Comparison of ENCODE assay signal across 8 cellular contexts in genomic region chr17:2398655-2399571, GRCh38. TPM values are rescaled to one million over a fixed set of nuclear protein-coding genes. Genes with fewer than 3 reads are reported as not detected.
DNase-seq lines count a peak whose midpoint lies in the region; ATAC-seq and TF ChIP-seq lines count a peak whose summit lies in the region.

No MANE protein-coding gene starts in this region.

- peak overlapping the region; percentile 81 to 100 (median 96) for H3K4me3 Mint-ChIP-seq in naive thymus-derived CD8-positive, alpha-beta T cell

- H3K27me3 ChIP-seq in PC-3 (ENCODE audit: low read length) (no peaks in the 10 kb centered on the region), esophagus squamous epithelium (no peaks in the 10 kb centered on the region), tibial artery (no peaks in the 10 kb centered on the region)

- intact Hi-C loops in PC-3 (cut with micrococcal nuclease): no loop called here
- intact Hi-C loops in esophagus squamous epithelium (cut with DNase I): no loop called here
- intact Hi-C loops in tibial artery (cut with DNase I; ENCODE audit: low total_unique reads): no loop called here

- peaks cover 31 to 60% (median 52%) of the 10 kb centered on the region in 4 donors for H3K4me1 Mint-ChIP-seq in naive thymus-derived CD8-positive, alpha-beta T cell

- DNase-seq in SKM-1 treated with dmso at 0.1 percent for 144 hours (lab: John Stamatoyannopoulos, UW; ENCODE audit: unreplicated experiment) (peak; percentile 2), SKM-1 (lab: John Stamatoyannopoulos, UW; ENCODE audit: unreplicated experiment) (no peak), PC-3 (peak; percentile 68), esophagus squamous epithelium (lab: John Stamatoyannopoulos, UW) (no peak), tibial artery (peak in 1 of 2 donors; percentile 84)
- peak; percentile 16 to 40 for DNase-seq in activated T-helper 1 cell treated with anti-CD3 and anti-CD28 coated beads, Interleukin-2, amount 50 U/mL, for 16 hours (ENCODE audit: low read depth in 1 of 2, low spot score in 1 of 2)
- DNase-seq in naive thymus-derived CD8-positive, alpha-beta T cell: peak; percentile 35 to 84 (median 46)

- H3K27ac ChIP-seq in PC-3 (ENCODE audit: low read length): peak overlapping the region; percentile 95
- H3K27ac ChIP-seq in esophagus squamous epithelium: peak overlapping the region; percentile 100
- peak overlapping the region; percentile 91 to 100 for H3K27ac ChIP-seq in tibial artery

- H3K9me2 ChIP-seq in PC-3 (replicated peaks; ENCODE audit: low read length): no peaks in the 10 kb centered on the region

- TF ChIP-seq CTCF in PC-3 (conservative IDR thresholded peaks at IDR 0.05; ENCODE audit: low read depth, low read length): no peak
- no peak for TF ChIP-seq CTCF in esophagus squamous epithelium (IDR thresholded peaks at IDR 0.05)
- TF ChIP-seq CTCF in tibial artery (IDR thresholded peaks at IDR 0.05): no peak

- H2AFZ ChIP-seq in PC-3 (ENCODE audit: low read length): no peak overlapping the region

- peak in 1 of 4 donors; percentile 22 for TF ChIP-seq POLR2A in esophagus squamous epithelium (IDR thresholded peaks at IDR 0.05)

- H3K9me3 ChIP-seq in PC-3 (ENCODE audit: low read length): no peaks in the 10 kb centered on the region
- H3K9me3 ChIP-seq in esophagus squamous epithelium: no peaks in the 10 kb centered on the region
- no peaks in the 10 kb centered on the region for H3K9me3 ChIP-seq in tibial artery

- BruUV-seq in PC-3 (replicated peaks; lab: Mats Ljungman, UMichigan): no TSS peak

- peak overlapping the region; percentile 84 to 100 (median 92) for H3K27ac Mint-ChIP-seq in naive thymus-derived CD8-positive, alpha-beta T cell

- peak; percentile 13; the same call in 1 of the 2 replicates for ATAC-seq in PC-3
- peak in 1 of 2 donors; percentile 9 for ATAC-seq in naive thymus-derived CD8-positive, alpha-beta T cell
- ATAC-seq in GM18861 (IDR thresholded peaks at IDR 0.05; ENCODE audit: unreplicated experiment): no peak

- H3K36me3 ChIP-seq in PC-3 (ENCODE audit: low read depth, low read length) (no peaks in the 10 kb centered on the region), esophagus squamous epithelium (peaks cover 0 to 8% (median 4%) of the 10 kb centered on the region in 3 donors), tibial artery (peaks cover 0 to 6% (median 0%) of the 10 kb centered on the region in 3 donors)

- peak overlapping the region; percentile 100 for H3K9ac ChIP-seq in PC-3 (ENCODE audit: low read length)

- H3K79me2 ChIP-seq in PC-3 (ENCODE audit: low read length): peaks cover 57% of the 10 kb centered on the region

- H3K4me1 ChIP-seq in PC-3 (ENCODE audit: insufficient read depth, low read length): peaks cover 51% of the 10 kb centered on the region
- H3K4me1 ChIP-seq in esophagus squamous epithelium: peaks cover 59 to 73% (median 63%) of the 10 kb centered on the region in 3 donors
- H3K4me1 ChIP-seq in tibial artery: peaks cover 12 to 73% (median 61%) of the 10 kb centered on the region in 4 donors

- peaks cover 3% of the 10 kb centered on the region for H3F3A ChIP-seq in PC-3 (ENCODE audit: low read length, unreplicated experiment)

- H3K4me2 ChIP-seq in PC-3 (ENCODE audit: low read length): peak overlapping the region; percentile 100

- no peaks in the 10 kb centered on the region for H3K27me3 Mint-ChIP-seq in naive thymus-derived CD8-positive, alpha-beta T cell

- H3K36me3 Mint-ChIP-seq in naive thymus-derived CD8-positive, alpha-beta T cell: no peaks in the 10 kb centered on the region

- WGBS in esophagus squamous epithelium, 2 donors: 4 to 20% methylated on average over 5 to 18 of the region's 55 CpGs

- CTCF ChIA-PET in PC-3 (lab: Charles Lee): no interaction called here

- H3K4me3 ChIP-seq in PC-3 (ENCODE audit: low read length): peak overlapping the region; percentile 98
- peak overlapping the region; percentile 88 to 97 (median 96) for H3K4me3 ChIP-seq in esophagus squamous epithelium
- H3K4me3 ChIP-seq in tibial artery: peak overlapping the region; percentile 65 to 88

- POLR2A ChIA-PET in PC-3 (lab: Charles Lee; ENCODE audit: unreplicated experiment): interaction anchor here (0.7 to 1.0 kb wide), 2 partner anchors 16 to 194 kb away, joined by 6 read pairs; no protein-coding TSS in a partner anchor
- POLR2A ChIA-PET in naive thymus-derived CD8-positive, alpha-beta T cell (lab: Charles Lee): interaction anchor here (0.9 to 5.1 kb wide), 8 partner anchors 7 to 141 kb away, joined by 3 to 66 read pairs (median 7); partner anchors contain the start of genes METTL16, SGSM2 and TSR1

- peaks cover 0 to 3% (median 0%) of the 10 kb centered on the region in 9 donors for H3K9me3 Mint-ChIP-seq in naive thymus-derived CD8-positive, alpha-beta T cell

- H4K20me1 ChIP-seq in PC-3 (ENCODE audit: low read length): peaks cover 16% of the 10 kb centered on the region; the same call in 1 of the 2 replicates

RNA-seq across cellular contexts. Expression of gene MNT, which starts 1.9 kb away (rescaled TPM):
- total RNA-seq in PC-3 (2014; rRNA removed) (19.1 and 26.0 TPM in 2 replicates), esophagus squamous epithelium (10 to 100 TPM in 3 of 4 donors, 1 to 10 TPM in 1; 7.2 to 23.0 (median 17.4) TPM)
- 10 to 100 TPM; 60.8 to 67.4 TPM for total RNA-seq in naive thymus-derived CD8-positive, alpha-beta T cell
- polyA plus RNA-seq in naive thymus-derived CD8-positive, alpha-beta T cell: under 1 TPM; 0.73 to 0.96 (median 0.79) TPM

Comparison
In these comparisons a context has a peak if more than half of its experiments do, and no peak if none do; other contexts are left out.
1. DNase-seq: peak in SKM-1 treated with dmso at 0.1 percent for 144 hours (single experiment), PC-3 (single experiment), activated T-helper 1 cell treated with anti-CD3 and anti-CD28 coated beads, Interleukin-2, amount 50 U/mL, for 16 hours (2 of 2) and naive thymus-derived CD8-positive, alpha-beta T cell (10 of 10); none in SKM-1 (single experiment) and esophagus squamous epithelium (single experiment).
2. Peak in every context shown above with its lines, with median percentiles within 50 percentile points of each other: H3K27ac ChIP-seq and H3K4me3 ChIP-seq.